ENCODE assay signal across 12 cellular contexts in genomic region chr6:132060591-132060990, GRCh38.
DNase-seq lines count a peak whose midpoint lies in the region; ATAC-seq lines count a peak whose summit lies in the region.
"Had no signal": no experiment of that assay in that cellular context is flagged by ENCODE, and none has a peak within 500 bp of the region (broad histone marks: within the 10 kb centered on the region; RNA-seq: fewer than 3 reads in every experiment).

No MANE protein-coding gene starts in this region.

- ATAC-seq in HG03108 (IDR thresholded peaks at IDR 0.05; ENCODE audit: unreplicated experiment) (no peak), GM19351 (IDR thresholded peaks at IDR 0.05; ENCODE audit: unreplicated experiment) (no peak), GM19463 (IDR thresholded peaks at IDR 0.05; ENCODE audit: unreplicated experiment) (no peak)
- ATAC-seq: K562 had no signal

- no peak overlapping the region for H3K9ac ChIP-seq in adipocyte (ENCODE audit: low read length)

- no peak overlapping the region for H3K4me3 ChIP-seq in adipocyte (ENCODE audit: low read length)
- H3K4me3 ChIP-seq: K562 had no signal

- H3K9me3 ChIP-seq in adipocyte (ENCODE audit: control insufficient read depth, low read length): peaks cover 3% of the 10 kb centered on the region

- DNase-seq in AG20443 (ENCODE audit: low spot score) (peak; percentile 13), LHCN-M2 (ENCODE audit: low read depth) (peak; percentile 74), adipocyte (ENCODE audit: low read depth) (peak; percentile 67), foreskin melanocyte (peak; percentile 35), superior temporal gyrus (ENCODE audit: extremely low spot score) (no peak)
- DNase-seq: activated CD8-positive, alpha-beta memory T cell treated with anti-CD3 and anti-CD28 coated beads for 24 hours; activated naive CD8-positive, alpha-beta T cell treated with anti-CD3 and anti-CD28 coated beads, Interleukin-2, amount 10 ng/mL, durations not matched to agents 7 days and 5 days; islet precursor cell had no signal

- H3K36me3 ChIP-seq in adipocyte (ENCODE audit: control insufficient read depth, insufficient read depth, low read length, severe bottlenecking): no peaks in the 10 kb centered on the region

- no peaks in the 10 kb centered on the region for H3K27me3 ChIP-seq in adipocyte (replicated peaks; ENCODE audit: control insufficient read depth, insufficient read depth, low read length)

- H3K4me1 ChIP-seq in adipocyte (ENCODE audit: control insufficient read depth, insufficient read depth, low read length): peaks cover 16% of the 10 kb centered on the region
